ENCODE assay signal across 8 cellular contexts in the genomic region with DNA sequence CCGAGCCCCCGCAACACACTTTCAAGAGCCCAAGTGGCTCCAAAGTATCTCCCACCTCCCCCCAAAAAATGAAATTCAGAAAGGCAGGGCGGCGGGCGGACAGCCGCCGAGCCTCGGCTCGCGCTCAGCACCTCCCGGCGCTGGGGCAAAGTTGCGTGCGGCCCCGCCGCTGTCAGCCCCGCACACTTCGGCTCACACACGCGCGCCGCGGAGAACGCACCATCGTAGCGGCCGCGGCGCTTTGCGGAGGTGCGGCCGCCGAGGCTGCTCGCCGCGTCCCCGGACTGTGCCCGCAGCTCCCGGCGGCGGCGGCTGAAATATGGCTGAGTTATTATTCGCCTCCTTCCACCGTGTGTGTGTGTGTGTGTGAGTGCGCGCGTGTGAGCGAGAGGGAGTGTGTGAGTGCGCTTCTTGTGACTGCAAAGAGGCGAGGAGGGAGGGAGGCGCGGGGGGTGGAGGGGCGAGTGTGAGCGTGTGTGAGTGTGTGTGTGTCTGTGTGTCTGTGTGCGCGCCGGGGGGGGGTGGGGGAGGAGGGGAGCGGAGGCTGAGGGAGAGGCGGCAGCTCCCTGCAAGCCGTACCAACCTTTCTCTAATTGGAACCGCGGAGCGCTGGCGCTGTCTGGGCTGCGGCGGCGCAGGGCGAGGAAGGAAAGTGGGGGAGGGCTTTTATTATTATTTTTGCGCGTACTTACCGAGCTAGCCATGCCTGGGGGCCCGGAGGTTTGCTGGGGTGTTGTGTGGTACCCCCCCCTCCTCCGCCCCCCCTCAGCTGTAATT. TPM values are rescaled to one million over a fixed set of nuclear protein-coding genes. Genes with fewer than 3 reads are reported as not detected.
A peak's percentile ranks its signal among the peaks of the same experiment; 100 is the strongest.
DNase-seq lines count a peak whose midpoint lies in the region; ATAC-seq, FAIRE-seq and TF ChIP-seq lines count a peak whose summit lies in the region.

No MANE protein-coding gene starts in this region.

- H4K91ac ChIP-seq in neuronal stem cell (ENCODE audit: low read depth, low read length, poor library complexity): no peak overlapping the region

- no peak overlapping the region for H4K8ac ChIP-seq in neuronal stem cell (ENCODE audit: low read depth, low read length)

- DNase-seq in RCC 7860 (ENCODE audit: low spot score): peak; percentile 32
- peak; percentile 46 for DNase-seq in activated gamma-delta T cell (lab: John Stamatoyannopoulos, UW)
- peak; percentile 55 for DNase-seq in foreskin melanocyte
- DNase-seq in neuronal stem cell (ENCODE audit: low spot score): peak; percentile 72
- DNase-seq in substantia nigra (lab: John Stamatoyannopoulos, UW): peak in 45 of 49 donors; percentile 30 to 88 (median 71)

- peaks cover 5 to 6% of the 10 kb centered on the region in 2 donors for H3K4me1 ChIP-seq in neuronal stem cell (ENCODE audit: control insufficient read depth in 2 of 2, insufficient read depth in 1 of 2, low read depth in 1 of 2, low read length in 2 of 2)

- no CpG with 5 or more reads among the region's 73 CpGs for WGBS in neuronal stem cell (ENCODE audit: extremely low coverage in 2 of 2, insufficient read length in 2 of 2, insufficient replicate concordance in 1 of 2), 2 donors

- TF ChIP-seq POLR2A in GM18505 (IDR thresholded peaks at IDR 0.05; ENCODE audit: borderline replicate concordance, extremely low read depth, insufficient read depth, insufficient read length): no peak

- peak overlapping the region; percentile 98 for H2AFZ ChIP-seq in neuronal stem cell (ENCODE audit: low read length)

- H3K4me3 ChIP-seq in neuronal stem cell (ENCODE audit: low read length in 2 of 2): peak overlapping the region; percentile 93 to 97

- peak overlapping the region; percentile 72 for H2BK120ac ChIP-seq in neuronal stem cell (ENCODE audit: low read depth, low read length)

- peak; percentile 15 for ATAC-seq in GM18505 (IDR thresholded peaks at IDR 0.05; ENCODE audit: unreplicated experiment)
- ATAC-seq in HG03280 (IDR thresholded peaks at IDR 0.05; ENCODE audit: unreplicated experiment): peak; percentile 12

- H3K9me3 ChIP-seq in neuronal stem cell (replicated peaks in 1 of 2; ENCODE audit: control insufficient read depth in 2 of 2, insufficient read depth in 1 of 2, low read depth in 1 of 2, low read length in 2 of 2): no peaks in the 10 kb centered on the region

- H3K23ac ChIP-seq in neuronal stem cell (ENCODE audit: low read depth, low read length, poor library complexity): peak overlapping the region; percentile 39

- FAIRE-seq in RCC 7860 (lab: Jason Lieb, UNC): no peak

- no peak overlapping the region for H2AK5ac ChIP-seq in neuronal stem cell (ENCODE audit: low read depth, low read length)

- peak overlapping the region; percentile 98 for H3K4me2 ChIP-seq in neuronal stem cell (ENCODE audit: insufficient read depth, low read length, poor library complexity, severe bottlenecking)

- TF ChIP-seq CTCF in 22Rv1 (IDR thresholded peaks at IDR 0.05): no peak

- peak overlapping the region; percentile 97 for H3K18ac ChIP-seq in neuronal stem cell (ENCODE audit: low read length)

- no peaks in the 10 kb centered on the region for H3K36me3 ChIP-seq in neuronal stem cell (replicated peaks in 1 of 2; ENCODE audit: control insufficient read depth in 2 of 2, insufficient read depth in 2 of 2, low read length in 2 of 2)

- peaks cover 8% of the 10 kb centered on the region for H3K79me1 ChIP-seq in neuronal stem cell (ENCODE audit: low read depth, low read length)

- peak overlapping the region; percentile 88 for H2BK12ac ChIP-seq in neuronal stem cell (ENCODE audit: low read length)

- H2BK5ac ChIP-seq in neuronal stem cell (ENCODE audit: low read length): peak overlapping the region; percentile 93

- H3K27me3 ChIP-seq in neuronal stem cell (ENCODE audit: control insufficient read depth in 3 of 3, insufficient read depth in 3 of 3, low read depth in 1 of 3, low read length in 3 of 3): peaks cover 0 to 28% (median 2%) of the 10 kb centered on the region in 3 experiments

- H2BK15ac ChIP-seq in neuronal stem cell (ENCODE audit: low read length): peak overlapping the region; percentile 88

- peak overlapping the region; percentile 95 for H3K14ac ChIP-seq in neuronal stem cell (ENCODE audit: low read length)

- H3K9ac ChIP-seq in neuronal stem cell (ENCODE audit: low read depth, low read length, poor library complexity): peak overlapping the region; percentile 96

- no peak overlapping the region for H3K4ac ChIP-seq in neuronal stem cell (ENCODE audit: low read length)

- H3K27ac ChIP-seq in 22Rv1 (peak overlapping the region; percentile 83), neuronal stem cell (replicated peaks; ENCODE audit: low read length) (peak overlapping the region; percentile 91), substantia nigra (ENCODE audit: low read depth, low read length, poor library complexity, severe bottlenecking) (peak overlapping the region; percentile 94)

RNA-seq across cellular contexts. Expression of a gene that starts 0.6 kb away (rescaled TPM):
- polyA plus RNA-seq in neuronal stem cell (2013, experiment 1 of 2): 26.2 TPM
- 27.1 TPM for polyA plus RNA-seq in neuronal stem cell (2013, experiment 2 of 2)

Comparison
In these comparisons a context has a peak if more than half of its experiments do, and no peak if none do; other contexts are left out.
1. Peak in every context shown above with its lines: DNase-seq, ATAC-seq, H3K4me3 ChIP-seq and H3K27ac ChIP-seq.